13 cellular contexts compared by ENCODE assay signal in genomic region chr14:89848165-89848564, GRCh38.
DNase-seq lines count a peak whose midpoint lies in the region; ATAC-seq and TF ChIP-seq lines count a peak whose summit lies in the region.
"Had no signal": no experiment of that assay in that cellular context is flagged by ENCODE, and none has a peak within 500 bp of the region (broad histone marks: within the 10 kb centered on the region; RNA-seq: fewer than 3 reads in every experiment).

No MANE protein-coding gene starts in this region.

- H3K9me3 ChIP-seq in AG04450 (ENCODE audit: control insufficient read depth, insufficient read depth, low read length) = no peaks in the 10 kb centered on the region
- H3K9me3 ChIP-seq in psoas muscle = no peaks in the 10 kb centered on the region
- no peaks in the 10 kb centered on the region for H3K9me3 ChIP-seq in spleen

- H3K4me3 ChIP-seq in AG04450 (ENCODE audit: low read depth, low read length) = no peak overlapping the region
- H3K4me3 ChIP-seq in astrocyte of the spinal cord (ENCODE audit: low read depth, low read length) = no peak overlapping the region
- no peak overlapping the region for H3K4me3 ChIP-seq in psoas muscle
- H3K4me3 ChIP-seq in spleen = no peak overlapping the region
- H3K4me3 ChIP-seq: coronary artery had no signal

- DNase-seq in AG04450 (ENCODE audit: low read depth, low spot score) (no peak), astrocyte of the spinal cord (ENCODE audit: low read depth, low spot score) (peak; percentile 30), inferior parietal cortex (ENCODE audit: extremely low spot score) (peak; percentile 15), SW 1271 (lab: John Stamatoyannopoulos, UW) (no peak), psoas muscle (no peak), spleen (no peak)
- no peak for DNase-seq in stimulated activated CD4-positive, alpha-beta T cell treated with anti-CD3 and anti-CD28 coated beads, Interleukin-4, amount 100 ng/mL, for 1 hour
- DNase-seq: activated CD4-positive, alpha-beta T cell treated with anti-CD3 and anti-CD28 coated beads for 4 hours; activated effector memory CD4-positive, alpha-beta T cell treated with anti-CD3 and anti-CD28 coated beads, Interleukin-2, amount 50 U/mL, for 16 hours; hypothalamus; NCI-H524 treated with DMSO at 0.1 percent for 48 hours had no signal

- POLR2A ChIA-PET in AG04450 (lab: Yijun Ruan, JAX) = no interaction called here

- H3K27ac ChIP-seq in AG04450 (ENCODE audit: low read depth, low read length) = no peak overlapping the region
- no peak overlapping the region for H3K27ac ChIP-seq in psoas muscle
- no peak overlapping the region for H3K27ac ChIP-seq in spleen
- H3K27ac ChIP-seq: coronary artery had no signal

- H3K27me3 ChIP-seq in AG04450 (ENCODE audit: control insufficient read depth, insufficient read depth, low read length) (no peaks in the 10 kb centered on the region), psoas muscle (ENCODE audit: insufficient read depth in 3 of 3, low read length in 2 of 3) (no peaks in the 10 kb centered on the region), spleen (replicated peaks in 1 of 7) (no peaks in the 10 kb centered on the region)

- intact Hi-C loops in psoas muscle (cut with DNase I) = no loop called here
- intact Hi-C loops in spleen (cut with DNase I; ENCODE audit: low total_unique reads) = no loop called here

- TF ChIP-seq CTCF in AG04450 (IDR thresholded peaks at IDR 0.05; ENCODE audit: low read depth, low read length) (peak; percentile 80), GM12872 (IDR thresholded peaks at IDR 0.05; ENCODE audit: insufficient read depth, low read depth, low read length) (0 out of 3 replicates have a peak, but pooled peaks have one; percentile 12), astrocyte of the spinal cord (IDR thresholded peaks at IDR 0.05; ENCODE audit: low read depth, low read length) (peak; percentile 67), psoas muscle (IDR thresholded peaks at IDR 0.05) (no peak), spleen (IDR thresholded peaks at IDR 0.05 in 8 of 11, conservative IDR thresholded peaks at IDR 0.05 in 3 of 11) (no peak)

- TF ChIP-seq POLR2A in spleen (IDR thresholded peaks at IDR 0.05) = no peak

- H3K36me3 ChIP-seq in psoas muscle (ENCODE audit: insufficient read depth in 1 of 2, low read depth in 1 of 2) (no peaks in the 10 kb centered on the region), spleen (no peaks in the 10 kb centered on the region)

- WGBS in psoas muscle, 3 donors = 56 to 76% (median 69%) methylated on average over 2 of the region's 2 CpGs
- WGBS in spleen, 5 donors = 78 to 96% (median 93%) methylated on average over 2 of the region's 2 CpGs

- H3K4me1 ChIP-seq in psoas muscle = no peaks in the 10 kb centered on the region
- no peaks in the 10 kb centered on the region for H3K4me1 ChIP-seq in spleen

- ATAC-seq in psoas muscle = no peak

- in situ Hi-C loops in astrocyte of the spinal cord (cut with HindIII; ENCODE audit: low sequenced_read_pairs) = no loop called here

- CTCF ChIA-PET in AG04450 (lab: Charles Lee) = interaction anchor here (0.7 to 1.4 kb wide), 6 partner anchors 9 to 596 kb away, joined by 3 to 5 read pairs (median 3); no protein-coding TSS in a partner anchor

Comparison
In these comparisons a context has a peak if more than half of its experiments do, and no peak if none do; other contexts are left out.
1. DNase-seq: peak in astrocyte of the spinal cord (single experiment) and inferior parietal cortex (single experiment); none in AG04450 (single experiment), stimulated activated CD4-positive, alpha-beta T cell treated with anti-CD3 and anti-CD28 coated beads, Interleukin-4, amount 100 ng/mL, for 1 hour (single experiment), SW 1271 (0 of 2), psoas muscle (0 of 2) and spleen (single experiment).
2. CTCF ChIP-seq: peak in AG04450 (single experiment), GM12872 (single experiment) and astrocyte of the spinal cord (single experiment); none in psoas muscle (single experiment) and spleen (0 of 11).